In genomic region chr22:19812910-19813309, GRCh38 we compare ENCODE assay signal across 20 cellular contexts. TPM values are rescaled to one million over a fixed set of nuclear protein-coding genes. Genes with fewer than 3 reads are reported as not detected.
"Had no signal": no experiment of that assay in that cellular context is flagged by ENCODE, and none has a peak within 500 bp of the region (broad histone marks: within the 10 kb centered on the region; RNA-seq: fewer than 3 reads in every experiment).

No MANE protein-coding gene starts in this region.

- ATAC-seq: activated CD8-positive, alpha-beta T cell treated with anti-CD3 and anti-CD28 coated beads, Interleukin-2, amount 10 ng/mL, durations not matched to agents 7 days and 5 days; left colon; sciatic nerve; SK-N-SH treated with all-trans-retinoic acid at 6 μM for 48 hours; stimulated activated naive B cell treated with anti-CD40 and anti-IgM and Interleukin-4, amounts not matched to agents 10 μg/mL and 1 μg/mL and 100 μg/mL, for 72 hours; T-cell had no signal

- DNase-seq: activated B cell treated with CpG ODN at 0.5 μM for 24 hours; activated CD4-positive, alpha-beta T cell treated with anti-CD3 and anti-CD28 coated beads for 4 hours; activated CD8-positive, alpha-beta T cell treated with anti-CD3 and anti-CD28 coated beads, Interleukin-2, amount 10 ng/mL, durations not matched to agents 7 days and 5 days; amniotic stem cell; foreskin fibroblast; hippocampal formation; left colon; midbrain; stimulated activated CD4-positive, alpha-beta T cell treated with anti-CD3 and anti-CD28 coated beads, Interleukin-4, amount 100 ng/mL, for 4 hours; stimulated activated naive B cell treated with anti-CD40 and anti-IgM and Interleukin-4, amounts not matched to agents 10 μg/mL and 1 μg/mL and 100 μg/mL, for 72 hours; T-cell had no signal

- H3K4me3 ChIP-seq: cardiac muscle cell, dorsolateral prefrontal cortex, lung, neural progenitor cell, ovary, tibial artery had no signal

- H3K27ac ChIP-seq: cardiac muscle cell, dorsolateral prefrontal cortex, epithelial cell of prostate, neural progenitor cell, ovary, tibial artery had no signal

- H3K36me3 ChIP-seq: cardiac muscle cell, neural progenitor cell, ovary had no signal

- H3K4me1 ChIP-seq: neural progenitor cell, tibial artery had no signal

- H3K9me3 ChIP-seq: ovary, tibial artery had no signal

- H3K27me3 ChIP-seq: cardiac muscle cell, dorsolateral prefrontal cortex, neural progenitor cell, ovary, tibial artery had no signal

RNA-seq across cellular contexts. Expression of gene TBX1, which starts 52.3 kb away (rescaled TPM):
- total RNA-seq: activated B cell treated with CpG ODN at 0.5 μM for 24 hours had no signal
